Comparison of ENCODE assay signal across 19 cellular contexts in genomic region chr1:197321821-197322220, GRCh38. TPM values are rescaled to one million over a fixed set of nuclear protein-coding genes. Genes with fewer than 3 reads are reported as not detected.
"Had no signal": no experiment of that assay in that cellular context is flagged by ENCODE, and none has a peak within 500 bp of the region (broad histone marks: within the 10 kb centered on the region; RNA-seq: fewer than 3 reads in every experiment).

No MANE protein-coding gene starts in this region.

- H3K4me3 ChIP-seq: heart right ventricle, pancreas, transverse colon had no signal

- H3K27me3 ChIP-seq: heart right ventricle, pancreas, transverse colon had no signal

- ATAC-seq: effector memory CD8-positive, alpha-beta T cell; esophagus mucosa; left colon; natural killer cell treated with Interleukin-12 subunit alpha and Interleukin-12 subunit beta and Interleukin-15 and Interleukin-18, amount 100 ng/mL, for 72 hours had no signal

- H3K4me1 ChIP-seq: pancreas, transverse colon had no signal

- H3K27ac ChIP-seq: heart right ventricle, pancreas, transverse colon had no signal

- DNase-seq: activated CD4-positive, alpha-beta memory T cell treated with anti-CD3 and anti-CD28 coated beads for 36 hours; activated CD4-positive, alpha-beta T cell treated with anti-CD3 and anti-CD28 coated beads for 48 hours; activated naive CD4-positive, alpha-beta T cell treated with Interleukin-2 at 50 U/mL for 16 hours; activated naive CD8-positive, alpha-beta T cell treated with anti-CD3 and anti-CD28 coated beads for 36 hours; activated T-cell treated with anti-CD3 and anti-CD28 coated beads, Interleukin-2, amount 50 U/mL, for 48 hours; central memory CD4-positive, alpha-beta T cell; effector memory CD8-positive, alpha-beta T cell; heart right ventricle; islet precursor cell; left colon; pancreas; right cardiac atrium; stimulated activated CD4-positive, alpha-beta T cell treated with anti-CD3 and anti-CD28 coated beads, Interleukin-12 subunit alpha, Interleukin-12 subunit beta, amount 100 ng/mL, for 4 hours; transverse colon had no signal

- H3K36me3 ChIP-seq: heart right ventricle, pancreas, transverse colon had no signal

- H3K9me3 ChIP-seq: heart right ventricle, pancreas, transverse colon had no signal

RNA-seq across cellular contexts. Expression of gene CRB1, which starts 53.8 kb away (rescaled TPM):
- total RNA-seq: activated CD4-positive, alpha-beta memory T cell treated with anti-CD3 and anti-CD28 coated beads for 36 hours; activated naive CD8-positive, alpha-beta T cell treated with anti-CD3 and anti-CD28 coated beads for 36 hours; endothelial cell of umbilical vein; esophagus mucosa; pulmonary artery endothelial cell; T-helper 2 cell treated with Interferon-gamma antibody and Interleukin-4, amounts not matched to agents 100 ng/mL and 5 ng/mL, for 36 hours had no signal
- polyA plus RNA-seq: endothelial cell of umbilical vein had no signal
